Comparison of ENCODE assay signal across 11 cellular contexts in genomic region chr16:31456988-31457360, GRCh38. TPM values are rescaled to one million over a fixed set of nuclear protein-coding genes. Genes with fewer than 3 reads are reported as not detected.
A peak's percentile ranks its signal among the peaks of the same experiment; 100 is the strongest.
DNase-seq lines count a peak whose midpoint lies in the region; ATAC-seq and TF ChIP-seq lines count a peak whose summit lies in the region.
"Had no signal": no experiment of that assay in that cellular context is flagged by ENCODE, and none has a peak within 500 bp of the region (broad histone marks: within the 10 kb centered on the region; RNA-seq: fewer than 3 reads in every experiment).

No MANE protein-coding gene starts in this region.

- H3K27ac ChIP-seq in CD8-positive, alpha-beta memory T cell (ENCODE audit: low read depth, low read length), result peak overlapping the region; percentile 97
- H3K27ac ChIP-seq in HL-60 (replicated peaks), result peak overlapping the region; percentile 100; the same call in 1 of the 2 replicates

- no peaks in the 10 kb centered on the region for H3K9me3 Mint-ChIP-seq in CD8-positive, alpha-beta memory T cell
- H3K9me3 Mint-ChIP-seq in brain (no peaks in the 10 kb centered on the region), neural crest cell (no peaks in the 10 kb centered on the region)

- no peaks in the 10 kb centered on the region for H3K27me3 Mint-ChIP-seq in CD8-positive, alpha-beta memory T cell
- peaks cover 10% of the 10 kb centered on the region for H3K27me3 Mint-ChIP-seq in brain
- H3K27me3 Mint-ChIP-seq in neural crest cell (ENCODE audit: low read depth), result no peaks in the 10 kb centered on the region

- peak overlapping the region in 6 of 7 donors; percentile 13 to 95 (median 54) for H3K4me3 Mint-ChIP-seq in CD8-positive, alpha-beta memory T cell
- H3K4me3 Mint-ChIP-seq in brain, result peak overlapping the region; percentile 94 to 95 (median 94)
- H3K4me3 Mint-ChIP-seq in neural crest cell, result peak overlapping the region; percentile 34

- no peaks in the 10 kb centered on the region for H3K27me3 ChIP-seq in CD8-positive, alpha-beta memory T cell (ENCODE audit: insufficient read depth, low read length, poor library complexity, severe bottlenecking)
- H3K27me3 ChIP-seq in HL-60 (ENCODE audit: insufficient read depth, poor library complexity, severe bottlenecking), result no peaks in the 10 kb centered on the region

- TF ChIP-seq CTCF in HL-60 (IDR thresholded peaks at IDR 0.05; ENCODE audit: insufficient read depth, low read length) (no peak), brain (conservative IDR thresholded peaks at IDR 0.05) (no peak), neural crest cell (conservative IDR thresholded peaks at IDR 0.05) (no peak)

- no peak for DNase-seq in CD8-positive, alpha-beta memory T cell
- DNase-seq in HL-60 (ENCODE audit: low read depth in 1 of 2, low spot score in 1 of 2) (no peak), neural crest cell (ENCODE audit: low read depth, low spot score) (no peak), iPS-NIHi7 (ENCODE audit: extremely low spot score) (no peak), GM19238 (ENCODE audit: insufficient read length, low spot score) (no peak)
- DNase-seq: GF-D8, NCI-H510A had no signal

- CTCF ChIA-PET in CD8-positive, alpha-beta memory T cell (lab: Charles Lee), result interaction anchor here (3.0 to 4.2 kb wide), 2 partner anchors 15 to 314 kb away, joined by 17 to 18 read pairs; partner anchors contain the start of gene ZNF843

- H3K36me3 Mint-ChIP-seq in CD8-positive, alpha-beta memory T cell, result peaks cover 0 to 21% (median 4%) of the 10 kb centered on the region in 3 donors
- H3K36me3 Mint-ChIP-seq in brain, result no peaks in the 10 kb centered on the region
- peaks cover 4% of the 10 kb centered on the region for H3K36me3 Mint-ChIP-seq in neural crest cell (ENCODE audit: low read depth)

- H3K9me3 ChIP-seq in CD8-positive, alpha-beta memory T cell (ENCODE audit: low read length), result no peaks in the 10 kb centered on the region

- H3K36me3 ChIP-seq in CD8-positive, alpha-beta memory T cell (ENCODE audit: insufficient read depth, low read length), result no peaks in the 10 kb centered on the region

- ATAC-seq in HG03025 (IDR thresholded peaks at IDR 0.05; ENCODE audit: low FRiP score, unreplicated experiment), result no peak
- ATAC-seq in GM21576 (IDR thresholded peaks at IDR 0.05; ENCODE audit: unreplicated experiment), result no peak

- peak overlapping the region in 7 of 8 donors; percentile 11 to 96 (median 65) for H3K27ac Mint-ChIP-seq in CD8-positive, alpha-beta memory T cell
- peak overlapping the region in 2 of 5 experiments; percentile 27 to 98 for H3K27ac Mint-ChIP-seq in brain
- H3K27ac Mint-ChIP-seq in neural crest cell (ENCODE audit: unreplicated experiment), result no peak overlapping the region

- H3K4me1 Mint-ChIP-seq in CD8-positive, alpha-beta memory T cell, result peaks cover 49 to 64% (median 54%) of the 10 kb centered on the region in 3 donors
- H3K4me1 Mint-ChIP-seq in brain (peaks cover 76% of the 10 kb centered on the region), neural crest cell (peaks cover 48% of the 10 kb centered on the region)

- peaks cover 47% of the 10 kb centered on the region for H3K4me1 ChIP-seq in CD8-positive, alpha-beta memory T cell (ENCODE audit: insufficient read depth, low read length)

- H3K4me3 ChIP-seq in CD8-positive, alpha-beta memory T cell (ENCODE audit: low read length), result no peak overlapping the region
- no peak overlapping the region for H3K4me3 ChIP-seq in HL-60 (replicated peaks; ENCODE audit: insufficient read depth, low read length)

- POLR2A ChIA-PET in CD8-positive, alpha-beta memory T cell (lab: Charles Lee), result interaction anchor here (1.1 kb wide), 1 partner anchor 413 kb away, joined by 3 read pairs; no protein-coding TSS in a partner anchor

RNA-seq across cellular contexts. Expression of gene ARMC5, which starts 2.3 kb away (rescaled TPM):
- total RNA-seq in CD8-positive, alpha-beta memory T cell, result 10 to 100 TPM; 14.3 to 15.9 TPM
- polyA plus RNA-seq in CD8-positive, alpha-beta memory T cell, result 9.8 TPM
- 19.2 TPM for polyA plus RNA-seq in brain (ENCODE audit: insufficient read depth, low read depth, low replicate concordance)
- 11.8 and 12.3 TPM in 2 replicates for total RNA-seq in neural crest cell

RNA-seq across cellular contexts. Expression of gene ZNF843, which starts 14.4 kb away (rescaled TPM):
- total RNA-seq in CD8-positive, alpha-beta memory T cell, result under 1 TPM; 0.11 to 0.18 TPM
- polyA plus RNA-seq in CD8-positive, alpha-beta memory T cell, result 0.23 TPM
- 1.4 TPM for polyA plus RNA-seq in brain (ENCODE audit: insufficient read depth, low read depth, low replicate concordance)
- 0.91 and 1.0 TPM in 2 replicates for total RNA-seq in neural crest cell

RNA-seq across cellular contexts. Expression of gene TGFB1I1, which starts 15.0 kb away (rescaled TPM):
- 1 to 10 TPM in 1 of 2 experiments, under 1 TPM in 1; 0.59 to 1.1 TPM for total RNA-seq in CD8-positive, alpha-beta memory T cell
- polyA plus RNA-seq in CD8-positive, alpha-beta memory T cell, result not detected
- polyA plus RNA-seq in brain (ENCODE audit: insufficient read depth, low read depth, low replicate concordance), result 15.8 TPM
- total RNA-seq in neural crest cell, result 7.2 and 8.8 TPM in 2 replicates

RNA-seq across cellular contexts. Expression of gene SLC5A2, which starts 25.9 kb away (rescaled TPM):
- under 1 TPM in 1 of 2 experiments, not detected in 1; 0.24 TPM for total RNA-seq in CD8-positive, alpha-beta memory T cell
- polyA plus RNA-seq in CD8-positive, alpha-beta memory T cell, result 2.0 TPM
- 3.7 TPM for polyA plus RNA-seq in brain (ENCODE audit: insufficient read depth, low read depth, low replicate concordance)
- not detected in 2 replicates for total RNA-seq in neural crest cell
- total RNA-seq: dermis microvascular lymphatic vessel endothelial cell had no signal

RNA-seq across cellular contexts. Expression of gene COX6A2, which starts 28.8 kb away (rescaled TPM):
- not detected for total RNA-seq in CD8-positive, alpha-beta memory T cell
- not detected for polyA plus RNA-seq in CD8-positive, alpha-beta memory T cell
- polyA plus RNA-seq in brain (ENCODE audit: insufficient read depth, low read depth, low replicate concordance), result 1.8 TPM
- not detected in 2 replicates for total RNA-seq in neural crest cell
- total RNA-seq: dermis microvascular lymphatic vessel endothelial cell had no signal

Comparison
In these comparisons a context has a peak if more than half of its experiments do, and no peak if none do; other contexts are left out.
1. H3K4me3 Mint-ChIP-seq: peak in every context shown above with its lines; median percentile 94 in brain; 54 in CD8-positive, alpha-beta memory T cell; 34 in neural crest cell.